In the genomic region with DNA sequence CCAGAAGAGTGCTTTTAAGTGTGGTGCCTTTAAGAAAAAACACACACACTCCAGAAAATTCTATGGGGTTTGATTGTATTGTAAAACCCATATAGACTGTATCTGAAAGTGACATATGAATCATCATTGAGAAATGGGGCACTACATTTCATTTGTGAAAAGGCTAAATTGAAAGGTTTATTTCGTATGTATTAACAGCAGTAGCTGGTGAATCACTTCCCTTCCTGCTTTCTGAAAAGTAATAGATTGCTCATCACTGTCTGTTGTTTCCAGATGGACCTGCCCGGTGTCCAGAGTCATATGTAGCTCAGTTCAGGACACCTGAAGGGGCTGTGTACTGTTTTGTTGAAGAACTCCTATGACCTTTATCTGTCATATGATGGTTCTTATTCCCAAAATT, we compare ENCODE assay signal across 13 cellular contexts. TPM values are rescaled to one million over a fixed set of nuclear protein-coding genes. Genes with fewer than 3 reads are reported as not detected.
DNase-seq lines count a peak whose midpoint lies in the region; ATAC-seq and TF ChIP-seq lines count a peak whose summit lies in the region.
"Had no signal": no experiment of that assay in that cellular context is flagged by ENCODE, and none has a peak within 500 bp of the region (broad histone marks: within the 10 kb centered on the region; RNA-seq: fewer than 3 reads in every experiment).

No MANE protein-coding gene starts in this region.

- TF ChIP-seq CTCF in Panc1 (IDR thresholded peaks at IDR 0.05) (no peak), sigmoid colon (IDR thresholded peaks at IDR 0.05) (no peak)

- 75 to 77% methylated on average over 2 of the region's 2 CpGs for WGBS in sigmoid colon, 2 donors

- no peak for TF ChIP-seq POLR2A in sigmoid colon (IDR thresholded peaks at IDR 0.05)

- H3K27me3 ChIP-seq in ACC112 (ENCODE audit: insufficient read depth, low read length) (no peaks in the 10 kb centered on the region), Panc1 (ENCODE audit: control insufficient read depth, insufficient read depth, low read length) (no peaks in the 10 kb centered on the region), sigmoid colon (no peaks in the 10 kb centered on the region)

- in situ Hi-C loops in Panc1 (cut with HindIII; ENCODE audit: low pct_unique_long_range_greater_than_20kb, low sequenced_read_pairs), result no loop called here

- intact Hi-C loops in Panc1 (cut with micrococcal nuclease; ENCODE audit: unreplicated experiment) (no loop called here), sigmoid colon (cut with DNase I) (no loop called here)

- H3K79me2 ChIP-seq in ACC112 (ENCODE audit: control insufficient read depth, insufficient read depth, low read length, unreplicated experiment), result no peaks in the 10 kb centered on the region

- no TSS peak for BruUV-seq in Panc1 (replicated peaks; lab: Mats Ljungman, UMichigan)

- ATAC-seq in GM18858 (IDR thresholded peaks at IDR 0.05; ENCODE audit: unreplicated experiment), result peak; percentile 57
- ATAC-seq in Panc1, result peak; percentile 48; the same call in 1 of the 2 replicates
- peak; percentile 48 for ATAC-seq in esophagus mucosa
- ATAC-seq in HG03520 (IDR thresholded peaks at IDR 0.05; ENCODE audit: unreplicated experiment), result no peak
- ATAC-seq: Right ventricle myocardium inferior had no signal

- POLR2A ChIA-PET in Panc1 (lab: Charles Lee), result no interaction called here

- peaks cover 11% of the 10 kb centered on the region for H3K4me1 ChIP-seq in ACC112 (ENCODE audit: control insufficient read depth, insufficient read depth, low read length, unreplicated experiment)
- no peaks in the 10 kb centered on the region for H3K4me1 ChIP-seq in Panc1 (ENCODE audit: control insufficient read depth, insufficient read depth, low read length)
- no peaks in the 10 kb centered on the region for H3K4me1 ChIP-seq in sigmoid colon
- H3K4me1 ChIP-seq: Caco-2, HAP-1 had no signal

- CTCF ChIA-PET in Panc1 (lab: Charles Lee), result no interaction called here

- H3K36me3 ChIP-seq in ACC112 (ENCODE audit: insufficient read depth, low read length) (no peaks in the 10 kb centered on the region), Panc1 (ENCODE audit: control insufficient read depth, insufficient read depth, low read length) (peaks cover 12% of the 10 kb centered on the region), sigmoid colon (peaks cover 0 to 3% (median 0%) of the 10 kb centered on the region in 4 donors)

- H3K9me3 ChIP-seq in Panc1 (ENCODE audit: control insufficient read depth, insufficient read depth, low read depth, low read length), result no peaks in the 10 kb centered on the region
- no peaks in the 10 kb centered on the region for H3K9me3 ChIP-seq in sigmoid colon
- H3K9me3 ChIP-seq: Caco-2, HAP-1 had no signal

- H3K27ac ChIP-seq in ACC112 (ENCODE audit: low read depth, low read length), result peak overlapping the region; percentile 34
- no peak overlapping the region for H3K27ac ChIP-seq in Panc1 (ENCODE audit: low read length)
- no peak overlapping the region for H3K27ac ChIP-seq in sigmoid colon

- no peak for TF ChIP-seq EP300 in sigmoid colon (IDR thresholded peaks at IDR 0.05)

- H3K4me3 ChIP-seq in ACC112 (ENCODE audit: low read depth, low read length) (no peak overlapping the region), Panc1 (ENCODE audit: low read depth in 2 of 2, low read length in 2 of 2) (no peak overlapping the region), sigmoid colon (no peak overlapping the region)
- H3K4me3 ChIP-seq: HAP-1 had no signal

- DNase-seq in Panc1 (ENCODE audit: low read depth, low spot score) (no peak), sigmoid colon (no peak), NOMO-1 (lab: John Stamatoyannopoulos, UW; ENCODE audit: unreplicated experiment in 2 of 2) (no peak), NCI-H2029 treated with DMSO at 0.1 percent for 48 hours (lab: John Stamatoyannopoulos, UW) (no peak)
- DNase-seq: Caco-2, caudate nucleus, NCI-H2081 treated with DMSO at 0.1 percent for 48 hours had no signal

- H2AFZ ChIP-seq in ACC112 (ENCODE audit: low read length, unreplicated experiment), result no peak overlapping the region

RNA-seq across cellular contexts. Expression of a gene that starts 28.1 kb away (rescaled TPM):
- 77.1 TPM for total RNA-seq in Panc1 (2021; ENCODE audit: unreplicated experiment)
- polyA plus RNA-seq in Panc1 (2012; ENCODE audit: insufficient read length), result 42.6 TPM
- 28.3 TPM for total RNA-seq in esophagus mucosa
- total RNA-seq in sigmoid colon, result 10 to 100 TPM in 3 of 4 donors, 1 to 10 TPM in 1; 7.8 to 15.0 (median 12.2) TPM
- polyA plus RNA-seq in sigmoid colon, result 10 to 100 TPM; 31.2 to 46.0 (median 40.6) TPM

RNA-seq across cellular contexts. Expression of a gene that starts 58.8 kb away (rescaled TPM):
- total RNA-seq in Panc1 (2021; ENCODE audit: unreplicated experiment), result 52.7 TPM
- polyA plus RNA-seq in Panc1 (2012; ENCODE audit: insufficient read length), result 20.8 TPM
- 12.5 TPM for total RNA-seq in esophagus mucosa
- 10 to 100 TPM in 2 of 4 donors, 1 to 10 TPM in 2; 8.8 to 13.2 (median 10.8) TPM for total RNA-seq in sigmoid colon
- polyA plus RNA-seq in sigmoid colon, result 1 to 10 TPM; 4.8 to 7.6 (median 7.4) TPM
